In the genomic region with DNA sequence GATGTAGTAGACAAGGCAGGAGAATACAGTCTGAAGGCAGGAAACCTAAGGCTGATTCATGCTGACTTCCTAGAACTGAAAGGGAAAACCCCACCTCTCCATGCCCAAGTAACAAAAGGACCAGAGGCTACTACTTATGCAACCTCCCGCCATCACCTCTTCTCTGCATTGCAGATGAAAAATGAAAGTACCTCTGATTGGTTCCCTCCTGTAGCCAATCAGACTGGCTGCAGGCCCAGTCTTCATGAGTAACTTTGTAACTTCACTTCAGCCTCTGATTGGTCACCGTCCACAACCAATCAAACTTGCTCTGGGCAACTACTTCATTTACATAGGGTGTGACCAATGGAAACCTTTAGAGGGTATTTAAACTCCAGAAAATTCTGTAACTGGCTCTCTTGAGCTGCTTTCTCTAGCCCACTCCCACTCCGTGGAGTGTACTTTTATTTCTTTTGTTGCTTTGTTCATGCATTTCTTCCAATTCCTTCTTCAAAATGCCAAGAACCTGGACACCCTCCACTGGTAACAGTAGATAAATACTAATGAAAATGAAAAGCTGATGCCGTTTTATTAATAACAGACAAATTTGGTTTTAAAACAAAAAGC, we compare ENCODE assay signal across 11 cellular contexts. TPM values are rescaled to one million over a fixed set of nuclear protein-coding genes. Genes with fewer than 3 reads are reported as not detected.
DNase-seq lines count a peak whose midpoint lies in the region; ATAC-seq and TF ChIP-seq lines count a peak whose summit lies in the region.
"Had no signal": no experiment of that assay in that cellular context is flagged by ENCODE, and none has a peak within 500 bp of the region (broad histone marks: within the 10 kb centered on the region; RNA-seq: fewer than 3 reads in every experiment).

No MANE protein-coding gene starts in this region.

- H3K27ac Mint-ChIP-seq in Calu3 (ENCODE audit: unreplicated experiment), result no peak overlapping the region

- H3K4me1 ChIP-seq in gastroesophageal sphincter, result peaks cover 0 to 3% (median 0%) of the 10 kb centered on the region in 3 donors

- H3K36me3 Mint-ChIP-seq in Calu3 (ENCODE audit: insufficient read depth, unreplicated experiment), result no peaks in the 10 kb centered on the region

- 87 to 91% methylated on average over 3 to 4 of the region's 4 CpGs for WGBS in gastroesophageal sphincter (ENCODE audit: low coverage in 1 of 2), 2 donors

- H3K27ac ChIP-seq in gastroesophageal sphincter, result no peak overlapping the region
- H3K27ac ChIP-seq: thyroid gland had no signal

- no peak for TF ChIP-seq CTCF in GM12865 (IDR thresholded peaks at IDR 0.05; ENCODE audit: insufficient read depth, low read depth, low read length, missing control alignments)
- TF ChIP-seq CTCF in epithelial cell of esophagus (IDR thresholded peaks at IDR 0.05; ENCODE audit: insufficient read depth, low read depth, low read length, missing control alignments), result no peak
- no peak for TF ChIP-seq CTCF in gastroesophageal sphincter (IDR thresholded peaks at IDR 0.05)
- TF ChIP-seq CTCF in Calu3 (IDR thresholded peaks at IDR 0.05; ENCODE audit: unreplicated experiment), result no peak

- peak; percentile 88 for DNase-seq in A172 (ENCODE audit: low spot score)
- DNase-seq in GM12865 (ENCODE audit: low read depth), result peak; percentile 55
- peak; percentile 39 for DNase-seq in SK-MEL-5 (ENCODE audit: low read depth, low spot score)
- DNase-seq in epithelial cell of esophagus (ENCODE audit: low read depth), result peak; percentile 87
- DNase-seq in Calu3, result no peak
- DNase-seq: aorta, islet precursor cell had no signal

- TF ChIP-seq EP300 in gastroesophageal sphincter (IDR thresholded peaks at IDR 0.05), result no peak

- H3K4me3 ChIP-seq in GM12865 (ENCODE audit: low read depth, low read length), result no peak overlapping the region
- no peak overlapping the region for H3K4me3 ChIP-seq in epithelial cell of esophagus (ENCODE audit: low read length)
- no peak overlapping the region for H3K4me3 ChIP-seq in gastroesophageal sphincter
- H3K4me3 ChIP-seq: thyroid gland had no signal

- no TSS peak for BruUV-seq in Calu3 (replicated peaks; lab: Mats Ljungman, UMichigan)

- no peaks in the 10 kb centered on the region for H3K4me1 Mint-ChIP-seq in Calu3 (ENCODE audit: low read depth, unreplicated experiment)

- in situ Hi-C loops in SK-MEL-5 (cut with HindIII; ENCODE audit: low pct_unique_long_range_greater_than_20kb, low sequenced_read_pairs), result no loop called here

- H3K27me3 ChIP-seq in gastroesophageal sphincter, result peaks cover 8% of the 10 kb centered on the region
- H3K27me3 ChIP-seq: thyroid gland had no signal

- ATAC-seq in GM18868 (IDR thresholded peaks at IDR 0.05; ENCODE audit: unreplicated experiment) (no peak), gastroesophageal sphincter (no peak), HG02759 (IDR thresholded peaks at IDR 0.05; ENCODE audit: unreplicated experiment) (no peak)

- peaks cover 83% of the 10 kb centered on the region for H3K27me3 Mint-ChIP-seq in Calu3 (ENCODE audit: unreplicated experiment)

- no peaks in the 10 kb centered on the region for H3K36me3 ChIP-seq in gastroesophageal sphincter
- H3K36me3 ChIP-seq: thyroid gland had no signal

- no peak for TF ChIP-seq POLR2A in gastroesophageal sphincter (IDR thresholded peaks at IDR 0.05)

- no peaks in the 10 kb centered on the region for H3K9me3 Mint-ChIP-seq in Calu3 (ENCODE audit: low read depth, unreplicated experiment)

- CTCF ChIA-PET in Calu3 (lab: Charles Lee), result interaction anchor here (0.8 kb wide), 1 partner anchor 558 kb away, joined by 3 read pairs; no protein-coding TSS in a partner anchor

- intact Hi-C loops in Calu3 (cut with micrococcal nuclease; ENCODE audit: unreplicated experiment), result no loop called here

- H3K4me3 Mint-ChIP-seq in Calu3 (ENCODE audit: low read depth, unreplicated experiment), result no peak overlapping the region

- no peaks in the 10 kb centered on the region for H3K9me3 ChIP-seq in gastroesophageal sphincter
- H3K9me3 ChIP-seq: thyroid gland had no signal

RNA-seq across cellular contexts. Expression of a gene that starts 5.2 kb away (rescaled TPM):
- total RNA-seq in A172 (2014; rRNA removed; shearing (Covaris generic)), result 8.9 and 10.6 TPM in 2 replicates
- total RNA-seq in SK-MEL-5 (2014; rRNA removed; shearing (Covaris generic)), result 0.08 TPM in 1 of 2 replicates, not detected in the other
- polyA plus RNA-seq in SK-MEL-5 (2015; cell fraction: cytosol; rRNA removed), result not detected in 2 replicates
- not detected in 2 replicates for polyA plus RNA-seq in SK-MEL-5 (2015; cell fraction: nucleus; rRNA removed)
- total RNA-seq in gastroesophageal sphincter, result 10 to 100 TPM; 23.3 to 35.5 (median 25.5) TPM
- not detected in 2 replicates for total RNA-seq in Calu3 (2022)

RNA-seq across cellular contexts. Expression of a gene that starts 43.6 kb away (rescaled TPM):
- 0.07 TPM in 1 of 2 replicates, not detected in the other for total RNA-seq in A172 (2014; rRNA removed; shearing (Covaris generic))
- total RNA-seq in SK-MEL-5 (2014; rRNA removed; shearing (Covaris generic)), result not detected in 2 replicates
- not detected in 2 replicates for polyA plus RNA-seq in SK-MEL-5 (2015; cell fraction: cytosol; rRNA removed)
- not detected in 2 replicates for polyA plus RNA-seq in SK-MEL-5 (2015; cell fraction: nucleus; rRNA removed)
- total RNA-seq in gastroesophageal sphincter, result under 1 TPM in 1 of 4 donors, not detected in 3; 0.30 TPM
- total RNA-seq in Calu3 (2022), result not detected in 2 replicates
- total RNA-seq: aorta had no signal
